9 cellular contexts compared by ENCODE assay signal in genomic region chr7:148772297-148773089, GRCh38.
DNase-seq lines count a peak whose midpoint lies in the region; ATAC-seq and TF ChIP-seq lines count a peak whose summit lies in the region.
"Had no signal": no experiment of that assay in that cellular context is flagged by ENCODE, and none has a peak within 500 bp of the region (broad histone marks: within the 10 kb centered on the region; RNA-seq: fewer than 3 reads in every experiment).

No MANE protein-coding gene starts in this region.

- peaks cover 51% of the 10 kb centered on the region for H3K36me3 Mint-ChIP-seq in GM23338 (ENCODE audit: low read depth)

- no peaks in the 10 kb centered on the region for H4K20me1 ChIP-seq in GM23338 (replicated peaks; ENCODE audit: insufficient read depth)

- peaks cover 5% of the 10 kb centered on the region; the same call in 1 of the 2 replicates for H3K36me3 ChIP-seq in GM23338 (ENCODE audit: insufficient read depth)

- H2AFZ ChIP-seq in GM23338 = no peak overlapping the region
- H2AFZ ChIP-seq: parathyroid adenoma had no signal

- no peak overlapping the region for H3K4me2 ChIP-seq in GM23338

- peaks cover 43% of the 10 kb centered on the region for H3K4me1 Mint-ChIP-seq in GM23338

- no peak for DNase-seq in GM23338 (ENCODE audit: low spot score)
- DNase-seq in SK-N-DZ (ENCODE audit: low spot score) = peak; percentile 23
- DNase-seq in epithelial cell of proximal tubule (ENCODE audit: low read depth) = peak; percentile 72
- peak in 3 of 4 experiments; percentile 17 to 42 (median 21) for DNase-seq in stimulated activated CD4-positive, alpha-beta T cell treated with anti-CD3 and anti-CD28 coated beads, Interleukin-1b, Interleukin-23, amount 100 ng/mL, for 24 hours (ENCODE audit: low read depth in 4 of 4, low spot score in 1 of 4)
- DNase-seq in T-helper 9 cell = no peak
- no peak for DNase-seq in NCI-H526 treated with DMSO at 0.1 percent for 48 hours (lab: John Stamatoyannopoulos, UW)
- DNase-seq in NCI-H748 (lab: John Stamatoyannopoulos, UW; ENCODE audit: unreplicated experiment) = no peak

- H3K4me1 ChIP-seq in GM23338 (ENCODE audit: insufficient read depth) = peaks cover 28% of the 10 kb centered on the region
- H3K4me1 ChIP-seq: parathyroid adenoma had no signal

- H3K4me3 ChIP-seq in GM23338 (no peak overlapping the region), epithelial cell of proximal tubule (ENCODE audit: low read depth, low read length) (no peak overlapping the region)

- ATAC-seq in GM23338 (no peak; the same call in 2 of the 3 replicates), HG03354 (IDR thresholded peaks at IDR 0.05; ENCODE audit: poor library complexity, severe bottlenecking, unreplicated experiment) (no peak)

- H3K9me2 ChIP-seq in GM23338 (ENCODE audit: insufficient read depth) = no peaks in the 10 kb centered on the region

- H3K27me3 ChIP-seq in GM23338 (ENCODE audit: insufficient read depth) = no peaks in the 10 kb centered on the region

- H3K9me3 Mint-ChIP-seq in GM23338 = no peaks in the 10 kb centered on the region

- H3K27ac ChIP-seq in GM23338 (ENCODE audit: low read depth) = no peak overlapping the region
- H3K27ac ChIP-seq: parathyroid adenoma had no signal

- H3F3A ChIP-seq in GM23338 (replicated peaks; ENCODE audit: low read depth) = no peaks in the 10 kb centered on the region

- peak overlapping the region; percentile 73 for H3K27ac Mint-ChIP-seq in GM23338

- no peak overlapping the region for H3K4me3 Mint-ChIP-seq in GM23338

- TF ChIP-seq CTCF in GM23338 (conservative IDR thresholded peaks at IDR 0.05; ENCODE audit: low read depth in 2 of 2) = no peak
- TF ChIP-seq CTCF in epithelial cell of proximal tubule (conservative IDR thresholded peaks at IDR 0.05; ENCODE audit: low read depth, low read length) = no peak

- peaks cover 5% of the 10 kb centered on the region for H3K27me3 Mint-ChIP-seq in GM23338 (ENCODE audit: insufficient read depth, low read depth, poor library complexity)

- H3K79me2 ChIP-seq in GM23338 (replicated peaks; ENCODE audit: insufficient read depth) = peaks cover 10% of the 10 kb centered on the region

TF ChIP-seq in GM23338, 12 proteins besides CTCF, POLR2A, EP300 and RAD21:
- no peak for TF ChIP-seq ETS1 (IDR thresholded peaks at IDR 0.05)
- no peak for TF ChIP-seq ZNF462 (CRISPR knock-in tag; IDR thresholded peaks at IDR 0.05)
- no peak for TF ChIP-seq REST (IDR thresholded peaks at IDR 0.05; ENCODE audit: unreplicated experiment)
- TF ChIP-seq POLR2AphosphoS5 (IDR thresholded peaks at IDR 0.05; ENCODE audit: low read depth) = no peak
- no peak for TF ChIP-seq EZH2 (IDR thresholded peaks at IDR 0.05; ENCODE audit: low read depth, unreplicated experiment)
- TF ChIP-seq JUNB (IDR thresholded peaks at IDR 0.05; ENCODE audit: unreplicated experiment) = no peak
- no peak for TF ChIP-seq EZH2phosphoT487 (IDR thresholded peaks at IDR 0.05; ENCODE audit: unreplicated experiment)
- TF ChIP-seq NANOG (IDR thresholded peaks at IDR 0.05; ENCODE audit: borderline replicate concordance) = no peak
- no peak for TF ChIP-seq ZNF331 (CRISPR knock-in tag; IDR thresholded peaks at IDR 0.05; ENCODE audit: low read depth)
- TF ChIP-seq ZNF114 (CRISPR knock-in tag; IDR thresholded peaks at IDR 0.05) = no peak
- TF ChIP-seq CREB1 (CRISPR knock-in tag; IDR thresholded peaks at IDR 0.05; ENCODE audit: low read depth) = no peak

Comparison
In these comparisons a context has a peak if more than half of its experiments do, and no peak if none do; other contexts are left out.
1. DNase-seq: peak in SK-N-DZ (single experiment), epithelial cell of proximal tubule (single experiment) and stimulated activated CD4-positive, alpha-beta T cell treated with anti-CD3 and anti-CD28 coated beads, Interleukin-1b, Interleukin-23, amount 100 ng/mL, for 24 hours (3 of 4); none in GM23338 (single experiment), T-helper 9 cell (single experiment), NCI-H526 treated with DMSO at 0.1 percent for 48 hours (single experiment) and NCI-H748 (single experiment).